1 cellular context compared by ENCODE assay signal in genomic region chr10:103620891-103621777, GRCh38.
TF ChIP-seq lines count a peak whose summit lies in the region.

No MANE protein-coding gene starts in this region.

TF ChIP-seq in WTC11, 78 proteins besides CTCF, POLR2A, EP300 and RAD21 (continued from another document):
- TF ChIP-seq AFF4 (CRISPR knock-in tag; IDR thresholded peaks at IDR 0.05; ENCODE audit: borderline replicate concordance) (no peak), HMGA2 (CRISPR knock-in tag; IDR thresholded peaks at IDR 0.05) (no peak), MLX (CRISPR knock-in tag; IDR thresholded peaks at IDR 0.05) (no peak), ZNF671 (CRISPR knock-in tag; IDR thresholded peaks at IDR 0.05) (no peak), ATF2 (CRISPR knock-in tag; IDR thresholded peaks at IDR 0.05; ENCODE audit: borderline replicate concordance, low read depth) (no peak), ZNF425 (CRISPR knock-in tag; conservative IDR thresholded peaks at IDR 0.05) (no peak), ZBTB21 (CRISPR knock-in tag; IDR thresholded peaks at IDR 0.05; ENCODE audit: borderline replicate concordance) (no peak), OVOL2 (CRISPR knock-in tag; IDR thresholded peaks at IDR 0.05; ENCODE audit: borderline replicate concordance) (no peak), ETV6 (CRISPR knock-in tag; IDR thresholded peaks at IDR 0.05) (no peak), ZNF263 (CRISPR knock-in tag; IDR thresholded peaks at IDR 0.05; ENCODE audit: low read depth) (no peak)
